8 cellular contexts compared by ENCODE assay signal in the genomic region with DNA sequence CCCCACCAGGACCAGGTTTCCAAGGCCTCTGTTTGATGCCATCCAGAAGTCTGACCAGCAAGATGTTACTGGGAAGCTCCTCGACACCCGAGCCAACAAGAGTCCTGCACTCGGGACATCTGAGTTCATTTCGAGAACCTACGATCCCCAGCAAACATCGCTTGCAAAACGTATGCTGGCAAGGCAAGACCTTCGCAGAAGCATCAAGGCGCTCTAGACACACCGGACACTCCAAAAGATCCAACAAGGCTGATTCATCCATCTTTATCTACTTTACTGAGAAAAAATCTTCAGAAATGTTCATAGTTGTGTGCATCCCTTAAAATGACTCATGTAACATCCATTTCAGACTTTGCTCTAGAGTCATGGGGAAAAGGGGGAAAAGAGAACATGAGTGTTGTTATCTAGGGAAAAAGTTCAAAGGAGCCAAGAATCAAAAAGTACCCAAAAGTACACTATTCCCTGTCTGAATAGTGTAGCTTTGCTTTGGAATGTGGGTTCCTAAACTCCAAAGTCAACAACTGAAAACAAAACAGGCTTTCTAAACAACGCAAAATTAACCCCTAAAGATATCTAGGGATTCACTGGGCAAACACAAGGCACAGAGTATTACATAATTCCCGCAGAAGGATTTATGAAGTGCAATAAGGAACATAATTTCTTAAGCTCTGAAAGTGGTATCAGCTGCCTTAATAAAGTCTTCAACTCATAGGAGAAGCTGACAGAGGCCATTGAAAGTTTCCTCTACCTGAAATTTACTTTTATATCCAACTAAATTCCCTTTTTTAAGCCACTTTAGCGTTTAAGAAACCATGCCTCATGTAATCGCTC. TPM values are rescaled to one million over a fixed set of nuclear protein-coding genes. Genes with fewer than 3 reads are reported as not detected.
DNase-seq lines count a peak whose midpoint lies in the region; ATAC-seq, FAIRE-seq and TF ChIP-seq lines count a peak whose summit lies in the region.

No MANE protein-coding gene starts in this region.

- H3K9me3 ChIP-seq in HAP-1 = no peaks in the 10 kb centered on the region

- H3K4me3 ChIP-seq in HAP-1 = peak overlapping the region; percentile 87
- H3K4me3 ChIP-seq in fibroblast of villous mesenchyme (ENCODE audit: low read depth, low read length) = peak overlapping the region; percentile 96

- H3K36me3 ChIP-seq in HAP-1 (replicated peaks) = 0 out of 2 replicates have a peak, but pooled peaks cover 5% of the 10 kb centered on the region

- H3K27me3 ChIP-seq in HAP-1 (ENCODE audit: low read depth) = no peaks in the 10 kb centered on the region

- in situ Hi-C loops in HAP-1 (cut with MboI; ENCODE audit: low sequenced_read_pairs) = no loop called here

- intact Hi-C loops in posterior vena cava (cut with DNase I) = no loop called here

- DNase-seq in HAP-1 (ENCODE audit: low spot score in 2 of 2) = peak in 1 of 2 experiments; percentile 15
- DNase-seq in fibroblast of villous mesenchyme (ENCODE audit: low read depth) = peak; percentile 86
- DNase-seq in renal cortical epithelial cell (ENCODE audit: low read depth) = peak; percentile 72
- DNase-seq in GM12891 (ENCODE audit: insufficient read length, low spot score) = no peak
- DNase-seq in posterior vena cava (ENCODE audit: low spot score) = no peak

- no peak for FAIRE-seq in GM12891 (lab: Jason Lieb, UNC)

- ATAC-seq in SK-N-SH treated with all-trans-retinoic acid at 6 μM for 48 hours = peak; percentile 47
- no peak for ATAC-seq in HG03108 (IDR thresholded peaks at IDR 0.05; ENCODE audit: unreplicated experiment)
- no peak for ATAC-seq in GM18519 (IDR thresholded peaks at IDR 0.05; ENCODE audit: low FRiP score, unreplicated experiment)

- no peak for TF ChIP-seq POLR2A in GM12891 (IDR thresholded peaks at IDR 0.05; ENCODE audit: low read depth, low read length)

- no peak for TF ChIP-seq CTCF in fibroblast of villous mesenchyme (IDR thresholded peaks at IDR 0.05; ENCODE audit: insufficient read depth, low read depth, low read length)

- peaks cover 30% of the 10 kb centered on the region for H3K4me1 ChIP-seq in HAP-1

TF ChIP-seq in SK-N-SH treated with all-trans-retinoic acid at 6 μM for 48 hours, 23 proteins besides CTCF, POLR2A, EP300 and RAD21:
- TF ChIP-seq OSR1 (CRISPR knock-in tag; IDR thresholded peaks at IDR 0.05) (no peak), ISL1 (CRISPR knock-in tag; IDR thresholded peaks at IDR 0.05) (peak; percentile 33; the same call in 1 of the 2 replicates)

TF ChIP-seq in GM12891, 5 proteins besides CTCF, POLR2A, EP300 and RAD21:
- TF ChIP-seq TAF1 (IDR thresholded peaks at IDR 0.05; ENCODE audit: low read depth, low read length) = no peak
- TF ChIP-seq POLR2AphosphoS5 (IDR thresholded peaks at IDR 0.05; ENCODE audit: low read depth, low read length) = no peak
- no peak for TF ChIP-seq PAX5 (IDR thresholded peaks at IDR 0.05; ENCODE audit: insufficient read depth, low read length, severe bottlenecking)
- no peak for TF ChIP-seq SPI1 (IDR thresholded peaks at IDR 0.05; ENCODE audit: low read depth, low read length)
- no peak for TF ChIP-seq POU2F2 (IDR thresholded peaks at IDR 0.05; ENCODE audit: low read depth, low read length)

RNA-seq across cellular contexts. Expression of a gene that starts 1.6 kb away (rescaled TPM):
- total RNA-seq in fibroblast of villous mesenchyme (29.3 and 41.9 TPM in 2 replicates), renal cortical epithelial cell (10.2 and 12.7 TPM in 2 replicates), posterior vena cava (10 to 100 TPM; 13.8 to 20.3 TPM)
- polyA plus RNA-seq in GM12891 (2012; ENCODE audit: low read depth, missing spikeins) = 3.7 TPM

Comparison
In these comparisons a context has a peak if more than half of its experiments do, and no peak if none do; other contexts are left out.
1. DNase-seq: peak in fibroblast of villous mesenchyme (single experiment) and renal cortical epithelial cell (single experiment); none in GM12891 (single experiment) and posterior vena cava (single experiment).